Comparison of ENCODE assay signal across 17 cellular contexts in the genomic region with DNA sequence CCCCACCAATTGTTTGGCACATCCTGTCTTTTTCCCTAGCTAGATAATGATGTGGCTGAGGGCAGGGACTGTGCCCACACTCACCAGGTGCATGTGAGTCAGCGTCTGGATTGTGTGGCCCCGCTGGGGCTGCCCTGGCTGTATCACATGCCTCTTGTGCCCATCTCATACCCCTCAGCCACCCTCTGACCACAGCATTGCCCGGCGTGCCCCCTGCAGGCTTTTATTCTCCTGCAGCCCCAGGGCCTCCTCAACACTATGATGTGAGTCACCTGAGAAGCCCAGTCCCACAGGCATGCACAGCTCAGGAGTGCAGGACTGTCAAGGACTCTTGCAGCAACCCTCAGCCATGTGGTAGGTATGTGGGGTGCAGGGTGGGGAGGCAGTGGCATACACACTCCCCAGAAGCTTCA. TPM values are rescaled to one million over a fixed set of nuclear protein-coding genes. Genes with fewer than 3 reads are reported as not detected.
DNase-seq lines count a peak whose midpoint lies in the region; ATAC-seq and TF ChIP-seq lines count a peak whose summit lies in the region.
"Had no signal": no experiment of that assay in that cellular context is flagged by ENCODE, and none has a peak within 500 bp of the region (broad histone marks: within the 10 kb centered on the region; RNA-seq: fewer than 3 reads in every experiment).

No MANE protein-coding gene starts in this region.

- CTCF ChIA-PET in MCF 10A (lab: Yijun Ruan, JAX) (interaction anchor here (0.9 to 2.0 kb wide), 5 partner anchors 10 to 328 kb away, joined by 3 to 4 read pairs (median 4); no protein-coding TSS in a partner anchor), HEK293T (lab: Yijun Ruan, JAX) (no interaction called here)

- H3K4me1 ChIP-seq in breast epithelium (peaks cover 0 to 7% of the 10 kb centered on the region in 2 donors), upper lobe of right lung (no peaks in the 10 kb centered on the region), Peyer's patch (no peaks in the 10 kb centered on the region)
- H3K4me1 ChIP-seq: upper lobe of left lung had no signal

- H3K27me3 ChIP-seq in breast epithelium (no peaks in the 10 kb centered on the region), upper lobe of right lung (no peaks in the 10 kb centered on the region), Peyer's patch (no peaks in the 10 kb centered on the region)
- H3K27me3 ChIP-seq: upper lobe of left lung had no signal

- no peak overlapping the region for H3K4me3 Mint-ChIP-seq in MCF 10A (ENCODE audit: unreplicated experiment)
- H3K4me3 Mint-ChIP-seq: central memory CD8-positive, alpha-beta T cell had no signal

- peaks cover 21% of the 10 kb centered on the region for H3K4me1 Mint-ChIP-seq in MCF 10A (ENCODE audit: insufficient read depth, unreplicated experiment)
- H3K4me1 Mint-ChIP-seq: central memory CD8-positive, alpha-beta T cell had no signal

- no peak overlapping the region for H3K4me3 ChIP-seq in breast epithelium
- no peak overlapping the region for H3K4me3 ChIP-seq in upper lobe of right lung
- H3K4me3 ChIP-seq in Peyer's patch, result no peak overlapping the region
- H3K4me3 ChIP-seq: lung, upper lobe of left lung had no signal

- no peak overlapping the region for H3K27ac ChIP-seq in breast epithelium
- no peak overlapping the region for H3K27ac ChIP-seq in upper lobe of right lung
- H3K27ac ChIP-seq in Peyer's patch, result no peak overlapping the region
- H3K27ac ChIP-seq: upper lobe of left lung had no signal

- peak; percentile 82 for DNase-seq in MCF 10A (ENCODE audit: unreplicated experiment)
- DNase-seq in breast epithelium (ENCODE audit: low spot score in 2 of 2), result no peak
- DNase-seq in NCI-H69 (lab: John Stamatoyannopoulos, UW), result peak; percentile 84
- peak; percentile 51 for DNase-seq in dermis blood vessel endothelial cell
- DNase-seq in upper lobe of right lung, result no peak
- no peak for DNase-seq in HEK293T (ENCODE audit: extremely low spot score)
- no peak for DNase-seq in AG20443 (ENCODE audit: low spot score)
- no peak for DNase-seq in Peyer's patch
- DNase-seq: activated gamma-delta T cell treated with Interleukin-2 at 50 U/mL for 16 hours, DND-41, NCI-H1048, NCI-H446, SIG-M5, upper lobe of left lung had no signal

- no TSS peak for BruUV-seq in MCF 10A (replicated peaks; lab: Mats Ljungman, UMichigan)

- intact Hi-C loops in MCF 10A (cut with micrococcal nuclease) (no loop called here), breast epithelium (cut with DNase I; ENCODE audit: low total_unique reads) (loop anchor here (5.0 kb wide), 1 partner anchor 36 kb away; no protein-coding TSS in a partner anchor), upper lobe of right lung (cut with DNase I) (no loop called here)

- H3K36me3 ChIP-seq in breast epithelium, result no peaks in the 10 kb centered on the region
- no peaks in the 10 kb centered on the region for H3K36me3 ChIP-seq in upper lobe of right lung
- no peaks in the 10 kb centered on the region for H3K36me3 ChIP-seq in Peyer's patch
- H3K36me3 ChIP-seq: upper lobe of left lung had no signal

- TF ChIP-seq POLR2A in breast epithelium (IDR thresholded peaks at IDR 0.05) (no peak), Peyer's patch (IDR thresholded peaks at IDR 0.05) (no peak)

- H3K36me3 Mint-ChIP-seq in MCF 10A (ENCODE audit: insufficient read depth, unreplicated experiment), result no peaks in the 10 kb centered on the region

- H3K27me3 Mint-ChIP-seq in MCF 10A (ENCODE audit: insufficient read depth, unreplicated experiment), result no peaks in the 10 kb centered on the region

- no peaks in the 10 kb centered on the region for H3K9me3 ChIP-seq in breast epithelium
- H3K9me3 ChIP-seq in upper lobe of right lung, result no peaks in the 10 kb centered on the region
- H3K9me3 ChIP-seq in Peyer's patch, result no peaks in the 10 kb centered on the region
- H3K9me3 ChIP-seq: upper lobe of left lung had no signal

- no peaks in the 10 kb centered on the region for H3K9me3 Mint-ChIP-seq in MCF 10A (ENCODE audit: unreplicated experiment)
- H3K9me3 Mint-ChIP-seq: central memory CD8-positive, alpha-beta T cell had no signal

- H3K27ac Mint-ChIP-seq in MCF 10A (ENCODE audit: low read depth, unreplicated experiment), result no peak overlapping the region

- peak; percentile 63 for ATAC-seq in upper lobe of right lung

- TF ChIP-seq CTCF in MCF 10A (IDR thresholded peaks at IDR 0.05; ENCODE audit: unreplicated experiment), result no peak
- TF ChIP-seq CTCF in breast epithelium (IDR thresholded peaks at IDR 0.05), result no peak
- TF ChIP-seq CTCF in upper lobe of right lung (IDR thresholded peaks at IDR 0.05), result no peak
- TF ChIP-seq CTCF in Peyer's patch (IDR thresholded peaks at IDR 0.05), result no peak

- POLR2A ChIA-PET in MCF 10A (lab: Yijun Ruan, JAX), result interaction anchor here (0.7 to 0.8 kb wide), 2 partner anchors 9 to 45 kb away, joined by 3 to 5 read pairs; no protein-coding TSS in a partner anchor
- POLR2A ChIA-PET in HEK293T (lab: Yijun Ruan, JAX), result no interaction called here

TF ChIP-seq in HEK293T, 16 proteins besides CTCF, POLR2A, EP300 and RAD21:
- no peak for TF ChIP-seq HDGF (IDR thresholded peaks at IDR 0.05; ENCODE audit: borderline replicate concordance)
- no peak for TF ChIP-seq CTBP1 (IDR thresholded peaks at IDR 0.05; ENCODE audit: borderline replicate concordance)
- no peak for TF ChIP-seq FOXA1 (IDR thresholded peaks at IDR 0.05)
- no peak for TF ChIP-seq ELF4 (IDR thresholded peaks at IDR 0.05)
- TF ChIP-seq ZNF384 (IDR thresholded peaks at IDR 0.05), result no peak
- no peak for TF ChIP-seq LEF1 (IDR thresholded peaks at IDR 0.05; ENCODE audit: borderline replicate concordance)
- TF ChIP-seq L3MBTL2 (conservative IDR thresholded peaks at IDR 0.05), result no peak
- TF ChIP-seq FOXK2 (IDR thresholded peaks at IDR 0.05), result no peak
- no peak for TF ChIP-seq SP1 (IDR thresholded peaks at IDR 0.05)
- no peak for TF ChIP-seq ARNT (IDR thresholded peaks at IDR 0.05)
- TF ChIP-seq, protein P1, sequence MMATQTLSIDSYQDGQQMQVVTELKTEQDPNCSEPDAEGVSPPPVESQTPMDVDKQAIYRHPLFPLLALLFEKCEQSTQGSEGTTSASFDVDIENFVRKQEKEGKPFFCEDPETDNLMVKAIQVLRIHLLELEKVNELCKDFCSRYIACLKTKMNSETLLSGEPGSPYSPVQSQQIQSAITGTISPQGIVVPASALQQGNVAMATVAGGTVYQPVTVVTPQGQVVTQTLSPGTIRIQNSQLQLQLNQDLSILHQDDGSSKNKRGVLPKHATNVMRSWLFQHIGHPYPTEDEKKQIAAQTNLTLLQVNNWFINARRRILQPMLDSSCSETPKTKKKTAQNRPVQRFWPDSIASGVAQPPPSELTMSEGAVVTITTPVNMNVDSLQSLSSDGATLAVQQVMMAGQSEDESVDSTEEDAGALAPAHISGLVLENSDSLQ (IDR thresholded peaks at IDR 0.05), result no peak
- TF ChIP-seq SUZ12 (IDR thresholded peaks at IDR 0.05), result no peak
- no peak for TF ChIP-seq TARDBP (IDR thresholded peaks at IDR 0.05)
- no peak for TF ChIP-seq BHLHE40 (IDR thresholded peaks at IDR 0.05; ENCODE audit: borderline replicate concordance)
- no peak for TF ChIP-seq FOXM1 (IDR thresholded peaks at IDR 0.05; ENCODE audit: borderline replicate concordance)
- TF ChIP-seq NFRKB (IDR thresholded peaks at IDR 0.05), result no peak

RNA-seq across cellular contexts. Expression of a gene that starts 14.8 kb away (rescaled TPM):
- 23.8 and 25.0 TPM in 2 replicates for total RNA-seq in MCF 10A (2022)
- total RNA-seq in breast epithelium, result 10 to 100 TPM; 11.2 to 52.2 (median 49.8) TPM
- total RNA-seq in dermis blood vessel endothelial cell, result 3.9 and 7.9 TPM in 2 replicates
- total RNA-seq in upper lobe of right lung, result 14.1 TPM
- 10 to 100 TPM; 13.2 to 31.2 (median 20.5) TPM for total RNA-seq in Peyer's patch

RNA-seq across cellular contexts. Expression of a gene that starts 50.2 kb away (rescaled TPM):
- total RNA-seq in MCF 10A (2022), result not detected in 2 replicates
- under 1 TPM in 2 of 3 donors, not detected in 1; 0.15 to 0.66 TPM for total RNA-seq in breast epithelium
- total RNA-seq in dermis blood vessel endothelial cell, result not detected in 2 replicates
- total RNA-seq in upper lobe of right lung, result not detected
- total RNA-seq in Peyer's patch, result not detected
- total RNA-seq: activated CD8-positive, alpha-beta memory T cell treated with anti-CD3 and anti-CD28 coated beads for 36 hours; upper lobe of left lung had no signal

Comparison
In these comparisons a context has a peak if more than half of its experiments do, and no peak if none do; other contexts are left out.
1. DNase-seq: peak in MCF 10A (single experiment), NCI-H69 (single experiment) and dermis blood vessel endothelial cell (single experiment); none in breast epithelium (0 of 2), upper lobe of right lung (single experiment), HEK293T (single experiment), AG20443 (single experiment) and Peyer's patch (0 of 3).